Comparison of ENCODE assay signal across 8 cellular contexts in genomic region chr16:66523861-66524354, GRCh38. TPM values are rescaled to one million over a fixed set of nuclear protein-coding genes. Genes with fewer than 3 reads are reported as not detected.
DNase-seq lines count a peak whose midpoint lies in the region; ATAC-seq and TF ChIP-seq lines count a peak whose summit lies in the region.

No MANE protein-coding gene starts in this region.

- no peak for TF ChIP-seq POLR2A in transverse colon (IDR thresholded peaks at IDR 0.05)

- DNase-seq in NOMO-1 treated with DMSO at 0.1 percent for 48 hours (lab: John Stamatoyannopoulos, UW; ENCODE audit: unreplicated experiment) (peak; percentile 84), transverse colon (peak; percentile 56), NCI-H1092 (lab: John Stamatoyannopoulos, UW) (no peak)
- peak; percentile 29 to 38 (median 35) for DNase-seq in effector memory CD8-positive, alpha-beta T cell

- H3K9ac ChIP-seq in BLaER1 treated with 17β-estradiol and CSF1 and Interleukin-3, amounts not matched to agents 10 nM and 100 nM = peak overlapping the region; percentile 74 to 94 (median 86); a peak in 21 of 22 replicates

- H3K36me3 Mint-ChIP-seq in effector memory CD8-positive, alpha-beta T cell (ENCODE audit: insufficient read depth) = peaks cover 15% of the 10 kb centered on the region

- peak overlapping the region in 3 of 10 experiments; percentile 6 to 13 (median 10); a peak in 3 of 20 replicates for H3K4me3 ChIP-seq in BLaER1 treated with 17β-estradiol and CSF1 and Interleukin-3, amounts not matched to agents 10 nM and 100 nM
- no peak overlapping the region for H3K4me3 ChIP-seq in transverse colon

- no peak for TF ChIP-seq EP300 in transverse colon (IDR thresholded peaks at IDR 0.05; ENCODE audit: low read depth)

- 71 to 74% methylated on average over 5 to 9 of the region's 9 CpGs for WGBS in transverse colon (ENCODE audit: low coverage in 1 of 2), 2 donors

- H3K27ac ChIP-seq in BLaER1 treated with 17β-estradiol and CSF1 and Interleukin-3, amounts not matched to agents 10 nM and 100 nM = peak overlapping the region; percentile 86 to 100 (median 99)
- H3K27ac ChIP-seq in transverse colon = peak overlapping the region; percentile 72 to 99 (median 88)

- H3K4me3 Mint-ChIP-seq in effector memory CD8-positive, alpha-beta T cell = peak overlapping the region; percentile 72 to 78

- H3K4me1 Mint-ChIP-seq in effector memory CD8-positive, alpha-beta T cell (ENCODE audit: low read depth in 2 of 2) = peaks cover 70 to 71% of the 10 kb centered on the region in 2 donors

- H3K9me3 Mint-ChIP-seq in effector memory CD8-positive, alpha-beta T cell = no peaks in the 10 kb centered on the region

- peak overlapping the region; percentile 94 to 95 for H3K27ac Mint-ChIP-seq in effector memory CD8-positive, alpha-beta T cell

- no peaks in the 10 kb centered on the region for H4K20me1 ChIP-seq in BLaER1 treated with 17β-estradiol and CSF1 and Interleukin-3, amounts not matched to agents 10 nM and 100 nM

- no peaks in the 10 kb centered on the region for H3K27me3 ChIP-seq in BLaER1 treated with 17β-estradiol and CSF1 and Interleukin-3, amounts not matched to agents 10 nM and 100 nM
- H3K27me3 ChIP-seq in transverse colon = no peaks in the 10 kb centered on the region

- peaks cover 0 to 21% (median 10%) of the 10 kb centered on the region in 11 experiments; a peak in 15 of 22 replicates for H3K36me3 ChIP-seq in BLaER1 treated with 17β-estradiol and CSF1 and Interleukin-3, amounts not matched to agents 10 nM and 100 nM
- H3K36me3 ChIP-seq in transverse colon = peaks cover 0 to 11% (median 0%) of the 10 kb centered on the region in 4 donors

- peak overlapping the region; percentile 87 to 99 (median 97) for H3K4me2 ChIP-seq in BLaER1 treated with 17β-estradiol and CSF1 and Interleukin-3, amounts not matched to agents 10 nM and 100 nM

- H3K9me3 ChIP-seq in BLaER1 treated with 17β-estradiol and CSF1 and Interleukin-3, amounts not matched to agents 10 nM and 100 nM (replicated peaks in 1 of 11) = no peaks in the 10 kb centered on the region
- H3K9me3 ChIP-seq in transverse colon = no peaks in the 10 kb centered on the region

- ATAC-seq in GM21390 (IDR thresholded peaks at IDR 0.05; ENCODE audit: unreplicated experiment) (peak; percentile 46), HG03097 (IDR thresholded peaks at IDR 0.05; ENCODE audit: low FRiP score, unreplicated experiment) (no peak), HG02970 (IDR thresholded peaks at IDR 0.05; ENCODE audit: low FRiP score, unreplicated experiment) (no peak)
- peak; percentile 59 for ATAC-seq in effector memory CD8-positive, alpha-beta T cell (replicated peaks)

- peaks cover 89 to 100% (median 99%) of the 10 kb centered on the region in 10 experiments for H3K4me1 ChIP-seq in BLaER1 treated with 17β-estradiol and CSF1 and Interleukin-3, amounts not matched to agents 10 nM and 100 nM
- peaks cover 14 to 61% (median 23%) of the 10 kb centered on the region in 4 donors for H3K4me1 ChIP-seq in transverse colon

- in situ Hi-C loops in transverse colon (cut with MboI; ENCODE audit: low pct_ligation_motif_present in 1 of 4, low pct_unique_long_range_greater_than_20kb in 1 of 4, low sequenced_read_pairs in 3 of 4) = no loop called here

- H3K27me3 Mint-ChIP-seq in effector memory CD8-positive, alpha-beta T cell = no peaks in the 10 kb centered on the region

- intact Hi-C loops in transverse colon (cut with DNase I; ENCODE audit: low total_unique reads) = no loop called here

- no peak for TF ChIP-seq CTCF in transverse colon (IDR thresholded peaks at IDR 0.05)

RNA-seq across cellular contexts. Expression of gene TK2, which starts 26.0 kb away (rescaled TPM):
- total RNA-seq in transverse colon = 10 to 100 TPM; 15.7 to 20.6 (median 16.6) TPM

RNA-seq across cellular contexts. Expression of gene CKLF, which starts 28.5 kb away (rescaled TPM):
- total RNA-seq in transverse colon = 100 to 1,000 TPM in 1 of 4 donors, 10 to 100 TPM in 3; 25.3 to 108 (median 39.1) TPM

RNA-seq across cellular contexts. Expression of gene CMTM1, which starts 42.3 kb away (rescaled TPM):
- total RNA-seq in transverse colon = 10 to 100 TPM in 1 of 4 donors, 1 to 10 TPM in 2, not detected in 1; 2.0 to 34.2 (median 4.0) TPM

RNA-seq across cellular contexts. Expression of gene CMTM2, which starts 55.4 kb away (rescaled TPM):
- total RNA-seq in transverse colon = under 1 TPM in 1 of 4 donors, not detected in 3; 0.48 TPM

Comparison
In these comparisons a context has a peak if more than half of its experiments do, and no peak if none do; other contexts are left out.
1. ATAC-seq: peak in GM21390 (single experiment) and effector memory CD8-positive, alpha-beta T cell (single experiment); none in HG03097 (single experiment) and HG02970 (single experiment).